8 cellular contexts compared by ENCODE assay signal in the genomic region with DNA sequence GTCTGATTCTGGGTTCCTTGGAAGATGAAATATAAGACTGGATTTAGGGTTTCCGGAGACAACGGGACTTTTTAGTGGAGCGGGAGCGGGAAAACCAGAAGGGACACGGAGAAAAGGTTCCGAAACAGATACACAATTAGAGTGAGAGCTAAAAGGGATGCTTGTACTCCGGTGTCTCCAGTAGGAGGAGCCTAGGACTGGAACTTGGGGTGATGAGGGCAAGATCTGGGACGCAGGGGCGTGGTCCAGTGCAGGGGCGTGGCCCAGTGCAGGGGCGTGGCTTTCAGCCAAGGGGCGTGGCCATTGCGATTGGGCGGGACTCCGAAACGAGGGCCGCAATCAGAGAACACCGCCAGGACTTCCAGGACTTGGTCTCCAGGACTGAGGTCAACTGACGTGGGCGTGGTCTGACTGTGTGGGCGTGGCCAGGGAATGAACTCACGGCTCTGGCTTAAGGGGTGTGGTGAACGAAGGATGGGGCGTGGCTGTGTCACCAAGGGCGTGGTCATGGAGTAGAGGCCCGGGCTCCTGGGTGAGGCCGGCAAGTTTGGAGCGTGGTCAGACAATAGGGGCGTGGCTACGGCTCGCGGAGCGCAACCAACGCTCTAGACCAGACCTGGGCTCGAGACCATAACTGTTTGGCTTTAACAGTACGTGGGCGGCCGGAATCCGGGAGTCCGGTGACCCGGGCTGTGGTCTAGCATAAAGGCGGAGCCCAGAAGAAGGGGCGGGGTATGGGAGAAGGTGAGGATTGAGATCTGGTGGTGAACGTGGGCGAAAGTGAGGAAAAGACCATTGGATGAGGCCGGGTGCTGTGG. TPM values are rescaled to one million over a fixed set of nuclear protein-coding genes. Genes with fewer than 3 reads are reported as not detected.
DNase-seq lines count a peak whose midpoint lies in the region; ATAC-seq, FAIRE-seq and TF ChIP-seq lines count a peak whose summit lies in the region.

DKKL1 (plus strand) TSS at position 613 of the 818 bp plus-strand sequence; CDS start at position 735, 122 bp downstream.

- peak; percentile 62 for ATAC-seq in GM21381 (IDR thresholded peaks at IDR 0.05; ENCODE audit: unreplicated experiment)

- peak within 1 kb of the TSS; percentile 95 for H3K4me2 ChIP-seq in keratinocyte (ENCODE audit: control insufficient read depth, extremely low read depth, insufficient read depth, low read depth, low read length)

- H3K27ac Mint-ChIP-seq in chondrocyte (ENCODE audit: unreplicated experiment), result no peak within 1 kb of the TSS

- H3K9me1 ChIP-seq in keratinocyte (ENCODE audit: control insufficient read depth, extremely low read depth, insufficient read depth, low read length), result no peaks in the 10 kb centered on the region

- peak within 1 kb of the TSS; percentile 63 for H2AFZ ChIP-seq in keratinocyte (ENCODE audit: control insufficient read depth, low read length)

- DNase-seq in AG04449 (ENCODE audit: low read depth, low spot score) (peak; percentile 63), NAMALWA (ENCODE audit: low spot score) (peak; percentile 98), chondrocyte (ENCODE audit: low spot score) (peak; percentile 99), keratinocyte (ENCODE audit: low read depth, low spot score) (peak; percentile 98), UCSD-AML1 (lab: John Stamatoyannopoulos, UW; ENCODE audit: unreplicated experiment) (no peak)
- DNase-seq in activated CD4-positive, CD25-positive, alpha-beta regulatory T cell (lab: John Stamatoyannopoulos, UW), result peak; percentile 20 to 45 (median 22)
- DNase-seq in stimulated activated CD4-positive, alpha-beta T cell treated with anti-CD3 and anti-CD28 coated beads, Interleukin-12 subunit alpha, Interleukin-12 subunit beta, amount 100 ng/mL, for 4 hours, result peak; percentile 46

- CTCF ChIA-PET in AG04449 (lab: Yijun Ruan, JAX), result interaction anchor here (0.8 kb wide), 1 partner anchor 20 kb away, joined by 3 read pairs; no protein-coding TSS in a partner anchor

- H3K27me3 Mint-ChIP-seq in chondrocyte (ENCODE audit: low read depth), result no peaks in the 10 kb centered on the region

- no peaks in the 10 kb centered on the region for H3K9me3 ChIP-seq in keratinocyte (ENCODE audit: control insufficient read depth, low read depth, low read length)

- peaks cover 12% of the 10 kb centered on the region for H3K4me1 ChIP-seq in keratinocyte (ENCODE audit: control insufficient read depth, extremely low read depth, insufficient read depth, low read length)

- dilution Hi-C loops in keratinocyte (cut with MboI; ENCODE audit: extremely low pct_ligation_motif_present, low sequenced_read_pairs), result no loop called here

- no peak within 1 kb of the TSS for H3K4me3 Mint-ChIP-seq in chondrocyte (ENCODE audit: unreplicated experiment)

- FAIRE-seq in keratinocyte (lab: Jason Lieb, UNC), result peak; percentile 97

- H3K4me3 ChIP-seq in AG04449 (ENCODE audit: low read depth, low read length), result peak within 1 kb of the TSS; percentile 85
- H3K4me3 ChIP-seq in keratinocyte (ENCODE audit: control insufficient read depth in 2 of 3, extremely low read depth in 1 of 3, insufficient read depth in 2 of 3, low read depth in 1 of 3, low read length in 3 of 3), result peak within 1 kb of the TSS; percentile 68 to 82 (median 70)

- H3K9ac ChIP-seq in keratinocyte (ENCODE audit: control insufficient read depth, extremely low read depth, insufficient read depth, low read length), result peak within 1 kb of the TSS; percentile 76

- H3K36me3 Mint-ChIP-seq in chondrocyte (ENCODE audit: low read depth), result no peaks in the 10 kb centered on the region

- peaks cover 12% of the 10 kb centered on the region for H3K4me1 Mint-ChIP-seq in chondrocyte (ENCODE audit: low read depth)

- no peaks in the 10 kb centered on the region for H3K27me3 ChIP-seq in keratinocyte (ENCODE audit: control insufficient read depth, extremely low read depth, insufficient read depth, low read length)

- peak within 1 kb of the TSS; percentile 18 for H3K27ac ChIP-seq in keratinocyte (ENCODE audit: control insufficient read depth, insufficient read depth, low read length)

- TF ChIP-seq CTCF in AG04449 (IDR thresholded peaks at IDR 0.05; ENCODE audit: insufficient read depth, low read length, missing control alignments) (peak; percentile 32), chondrocyte (IDR thresholded peaks at IDR 0.05) (peak; percentile 58), keratinocyte (optimal IDR thresholded peaks at IDR 0.05 in 1 of 3, IDR thresholded peaks at IDR 0.05 in 1 of 3, conservative IDR thresholded peaks at IDR 0.05 in 1 of 3; ENCODE audit: extremely low read depth in 1 of 3, insufficient read depth in 2 of 3, low read length in 3 of 3) (peak in 2 of 3 experiments; percentile 3 to 24)

- POLR2A ChIA-PET in AG04449 (lab: Yijun Ruan, JAX), result interaction anchor here (1.3 kb wide), 1 partner anchor 88 kb away, joined by 3 read pairs; the partner anchor contains the start of gene PIH1D1

- H3K36me3 ChIP-seq in keratinocyte (ENCODE audit: control insufficient read depth in 2 of 2, extremely low read depth in 1 of 2, insufficient read depth in 2 of 2, low read length in 2 of 2), result peaks cover 0 to 3% of the 10 kb centered on the region in 2 experiments

- no peaks in the 10 kb centered on the region for H3K79me2 ChIP-seq in keratinocyte (ENCODE audit: control insufficient read depth, insufficient read depth, low read length)

- no peaks in the 10 kb centered on the region for H4K20me1 ChIP-seq in keratinocyte (ENCODE audit: control insufficient read depth, extremely low read depth, insufficient read depth, low read length)

- H3K9me3 Mint-ChIP-seq in chondrocyte (ENCODE audit: low read depth), result no peaks in the 10 kb centered on the region

RNA-seq across cellular contexts. Expression of gene DKKL1, which starts in this region (rescaled TPM):
- 1.5 to 2.4 TPM (median 2.1 TPM) in 3 replicates for total RNA-seq in chondrocyte
- polyA plus RNA-seq in keratinocyte, result 0.10 TPM in 1 of 3 replicates, not detected in the others
- polyA plus RNA-seq in keratinocyte (2011; ENCODE audit: low read depth), result not detected
- polyA plus RNA-seq in keratinocyte (2011; cell fraction: cytosol; rRNA removed), result not detected in 2 replicates
- polyA plus RNA-seq in keratinocyte (2011; cell fraction: nucleus; rRNA removed), result not detected in 2 replicates
- polyA plus RNA-seq in keratinocyte (2012; ENCODE audit: low replicate concordance), result not detected in 2 replicates
- not detected in 3 replicates for polyA minus RNA-seq in keratinocyte
- polyA minus RNA-seq in keratinocyte (2011; cell fraction: cytosol; rRNA and poly(A)+ RNA removed), result not detected
- polyA minus RNA-seq in keratinocyte (2011; cell fraction: nucleus; rRNA and poly(A)+ RNA removed), result not detected in 2 replicates

Comparison
In these comparisons a context has a peak if more than half of its experiments do, and no peak if none do; other contexts are left out.
1. Peak in DNase-seq, H3K4me3 ChIP-seq, H3K27ac ChIP-seq, H3K9ac ChIP-seq and H3K4me2 ChIP-seq in keratinocyte; RNA of the gene not detected or under 1 TPM.